ENCODE assay signal across 22 cellular contexts in genomic region chr7:23662124-23662982, GRCh38. TPM values are rescaled to one million over a fixed set of nuclear protein-coding genes. Genes with fewer than 3 reads are reported as not detected.
DNase-seq lines count a peak whose midpoint lies in the region; ATAC-seq and TF ChIP-seq lines count a peak whose summit lies in the region.
"Had no signal": no experiment of that assay in that cellular context is flagged by ENCODE, and none has a peak within 500 bp of the region (broad histone marks: within the 10 kb centered on the region; RNA-seq: fewer than 3 reads in every experiment).

No MANE protein-coding gene starts in this region.

- no peak for TF ChIP-seq EP300 in tibial nerve (IDR thresholded peaks at IDR 0.05)

- H3K4me3 Mint-ChIP-seq in progenitor cell of endocrine pancreas (ENCODE audit: low read depth), result no peak overlapping the region
- H3K4me3 Mint-ChIP-seq: activated B cell treated with CpG ODN at 0.5 μM for 24 hours; CD14-positive monocyte; IgD-negative memory B cell; stimulated activated effector memory CD8-positive, alpha-beta T cell treated with anti-CD3 and anti-CD28 coated beads, Interleukin-12 subunit alpha, Interleukin-12 subunit beta, amount 100 ng/mL, for 72 hours; T-helper 17 cell had no signal

- H3K4me3 ChIP-seq in right cardiac atrium (ENCODE audit: low read length), result no peak overlapping the region
- no peak overlapping the region for H3K4me3 ChIP-seq in tibial nerve
- H3K4me3 ChIP-seq: esophagus squamous epithelium, thoracic aorta had no signal

- H3K27ac Mint-ChIP-seq in progenitor cell of endocrine pancreas, result peak overlapping the region; percentile 26
- H3K27ac Mint-ChIP-seq: activated B cell treated with CpG ODN at 0.5 μM for 24 hours; CD14-positive monocyte; IgD-negative memory B cell; stimulated activated effector memory CD8-positive, alpha-beta T cell treated with anti-CD3 and anti-CD28 coated beads, Interleukin-12 subunit alpha, Interleukin-12 subunit beta, amount 100 ng/mL, for 72 hours; T-helper 17 cell had no signal

- H3K27ac ChIP-seq in right cardiac atrium (ENCODE audit: low read length) (no peak overlapping the region), tibial nerve (no peak overlapping the region)
- H3K27ac ChIP-seq: esophagus squamous epithelium, thoracic aorta had no signal

- peak; percentile 7 for DNase-seq in NCI-H748 (lab: John Stamatoyannopoulos, UW; ENCODE audit: unreplicated experiment)
- DNase-seq in NCI-H748 treated with DMSO at 0.1 percent for 48 hours (lab: John Stamatoyannopoulos, UW), result no peak
- DNase-seq in NCI-H69 (lab: John Stamatoyannopoulos, UW), result peak; percentile 22
- DNase-seq in fibroblast of peridontal ligament (ENCODE audit: extremely low read depth), result peak; percentile 3
- DNase-seq in progenitor cell of endocrine pancreas (ENCODE audit: low spot score, unreplicated experiment), result no peak
- DNase-seq in right cardiac atrium, result no peak
- no peak for DNase-seq in tibial nerve (ENCODE audit: low spot score in 2 of 2)
- no peak for DNase-seq in NCI-H1694 (lab: John Stamatoyannopoulos, UW)
- DNase-seq: 8988T; activated B cell treated with CpG ODN at 0.5 μM for 24 hours; activated CD8-positive, alpha-beta memory T cell treated with anti-CD3 and anti-CD28 coated beads for 24 hours; esophagus squamous epithelium; islet precursor cell; MV-4-11; NCI-H2081; NCI-H524; SIG-M5; T-helper 17 cell had no signal

- no peak for ATAC-seq in right cardiac atrium
- ATAC-seq: stimulated activated effector memory CD8-positive, alpha-beta T cell treated with anti-CD3 and anti-CD28 coated beads, Interleukin-12 subunit alpha, Interleukin-12 subunit beta, amount 100 ng/mL, for 72 hours; T-helper 17 cell had no signal

- no peaks in the 10 kb centered on the region for H3K27me3 ChIP-seq in right cardiac atrium (ENCODE audit: control insufficient read depth, insufficient read depth)
- no peaks in the 10 kb centered on the region for H3K27me3 ChIP-seq in tibial nerve
- H3K27me3 ChIP-seq: esophagus squamous epithelium had no signal

- H3K27me3 Mint-ChIP-seq in progenitor cell of endocrine pancreas, result no peaks in the 10 kb centered on the region
- H3K27me3 Mint-ChIP-seq: activated B cell treated with CpG ODN at 0.5 μM for 24 hours, IgD-negative memory B cell had no signal

- H3K4me1 Mint-ChIP-seq in progenitor cell of endocrine pancreas (ENCODE audit: low read depth), result peaks cover 3% of the 10 kb centered on the region
- H3K4me1 Mint-ChIP-seq: activated B cell treated with CpG ODN at 0.5 μM for 24 hours; CD14-positive monocyte; IgD-negative memory B cell; stimulated activated effector memory CD8-positive, alpha-beta T cell treated with anti-CD3 and anti-CD28 coated beads, Interleukin-12 subunit alpha, Interleukin-12 subunit beta, amount 100 ng/mL, for 72 hours; T-helper 17 cell had no signal

- TF ChIP-seq CTCF in progenitor cell of endocrine pancreas (IDR thresholded peaks at IDR 0.05; ENCODE audit: unreplicated experiment) (no peak), tibial nerve (IDR thresholded peaks at IDR 0.05) (no peak)

- peaks cover 3% of the 10 kb centered on the region for H3K36me3 Mint-ChIP-seq in progenitor cell of endocrine pancreas (ENCODE audit: insufficient read depth)
- H3K36me3 Mint-ChIP-seq: CD14-positive monocyte; stimulated activated effector memory CD8-positive, alpha-beta T cell treated with anti-CD3 and anti-CD28 coated beads, Interleukin-12 subunit alpha, Interleukin-12 subunit beta, amount 100 ng/mL, for 72 hours had no signal

- 67% methylated on average over 8 of the region's 8 CpGs for WGBS in right cardiac atrium
- WGBS in tibial nerve, 2 donors, result 68 to 74% methylated on average over 8 of the region's 8 CpGs

- intact Hi-C loops in right cardiac atrium (cut with DNase I), result no loop called here

- peaks cover 9% of the 10 kb centered on the region for H3K9me3 Mint-ChIP-seq in progenitor cell of endocrine pancreas (ENCODE audit: low read depth)

- no peak for TF ChIP-seq POLR2A in tibial nerve (IDR thresholded peaks at IDR 0.05)

- no peaks in the 10 kb centered on the region for H3K9me3 ChIP-seq in right cardiac atrium (ENCODE audit: control insufficient read depth, low read length)
- peaks cover 0 to 13% (median 0%) of the 10 kb centered on the region in 4 donors for H3K9me3 ChIP-seq in tibial nerve

- no peaks in the 10 kb centered on the region for H3K36me3 ChIP-seq in tibial nerve
- H3K36me3 ChIP-seq: esophagus squamous epithelium, thoracic aorta had no signal

- H3K4me1 ChIP-seq in right cardiac atrium (ENCODE audit: control insufficient read depth, insufficient read depth, low read length) (peaks cover 1% of the 10 kb centered on the region), tibial nerve (no peaks in the 10 kb centered on the region)
- H3K4me1 ChIP-seq: esophagus squamous epithelium had no signal

RNA-seq across cellular contexts. Expression of gene FAM221A, which starts 17.6 kb away (rescaled TPM):
- 34.4 and 37.1 TPM in 2 replicates for total RNA-seq in progenitor cell of endocrine pancreas
- total RNA-seq in right cardiac atrium, result 1 to 10 TPM; 3.7 to 5.6 (median 4.9) TPM
- 3.6 TPM for polyA plus RNA-seq in right cardiac atrium
- 10 to 100 TPM in 3 of 4 donors, 1 to 10 TPM in 1; 7.5 to 28.0 (median 13.1) TPM for total RNA-seq in tibial nerve

RNA-seq across cellular contexts. Expression of gene STK31, which starts 47.7 kb away (rescaled TPM):
- 1.3 and 1.6 TPM in 2 replicates for total RNA-seq in progenitor cell of endocrine pancreas
- under 1 TPM in 3 of 4 donors, not detected in 1; 0.24 to 0.47 (median 0.28) TPM for total RNA-seq in right cardiac atrium
- polyA plus RNA-seq in right cardiac atrium, result 0.09 TPM
- 1 to 10 TPM in 2 of 4 donors, under 1 TPM in 2; 0.84 to 2.8 (median 1.1) TPM for total RNA-seq in tibial nerve
- polyA plus RNA-seq: CD14-positive monocyte, IgD-negative memory B cell had no signal

Comparison
In these comparisons a context has a peak if more than half of its experiments do, and no peak if none do; other contexts are left out.
1. DNase-seq: peak in NCI-H748 (single experiment), NCI-H69 (single experiment) and fibroblast of peridontal ligament (single experiment); none in NCI-H748 treated with DMSO at 0.1 percent for 48 hours (single experiment), progenitor cell of endocrine pancreas (single experiment), right cardiac atrium (0 of 3), tibial nerve (0 of 2) and NCI-H1694 (single experiment).